ENCODE assay signal across 8 cellular contexts in genomic region chr3:128725932-128726690, GRCh38. TPM values are rescaled to one million over a fixed set of nuclear protein-coding genes. Genes with fewer than 3 reads are reported as not detected.
DNase-seq lines count a peak whose midpoint lies in the region; ATAC-seq and TF ChIP-seq lines count a peak whose summit lies in the region.

TSS of gene RAB7A (plus strand) at chr3:128726183. CDS start at chr3:128795368, 69,185 bp downstream.

- no peaks in the 10 kb centered on the region for H3K27me3 ChIP-seq in RWPE2 (ENCODE audit: insufficient read depth, poor library complexity, severe bottlenecking)

- no peaks in the 10 kb centered on the region for H3K9me3 ChIP-seq in RWPE2 (ENCODE audit: severe bottlenecking)

- H3K4me1 Mint-ChIP-seq in activated T-helper 2 cell treated with anti-CD3 and anti-CD28 coated beads, Interferon-gamma antibody, Interleukin-2, Interleukin-4, amounts not matched to agents 10 μg/mL and 5 μg/mL and 100 μg/mL, durations not matched to agents 14 hours and 24 hours and 36 hours (ENCODE audit: low read depth): peaks cover 46% of the 10 kb centered on the region
- peaks cover 53 to 58% of the 10 kb centered on the region in 2 donors for H3K4me1 Mint-ChIP-seq in natural killer cell

- ATAC-seq in RWPE2 (ENCODE audit: low read depth) (peak; percentile 89), natural killer cell (peak; percentile 90 to 97 (median 95))

- intact Hi-C loops in activated T-helper 2 cell treated with anti-CD3 and anti-CD28 coated beads, Interferon-gamma antibody, Interleukin-2, Interleukin-4, amounts not matched to agents 10 μg/mL and 5 μg/mL and 100 μg/mL, durations not matched to agents 14 hours and 24 hours and 36 hours (cut with micrococcal nuclease): loop anchor here (1.0 to 10.0 kb wide), 6 partner anchors 45 to 389 kb away; partner anchors contain the start of genes ACAD9 and RPN1
- intact Hi-C loops in natural killer cell (cut with micrococcal nuclease): loop anchor here (1.0 to 2.0 kb wide), 3 partner anchors 33 to 69 kb away; no protein-coding TSS in a partner anchor

- TF ChIP-seq CTCF in RWPE2 (IDR thresholded peaks at IDR 0.05; ENCODE audit: poor library complexity, severe bottlenecking) (no peak), fibroblast of mammary gland (conservative IDR thresholded peaks at IDR 0.05; ENCODE audit: control insufficient read depth, insufficient read depth, low read depth, low read length) (no peak), natural killer cell (IDR thresholded peaks at IDR 0.05) (no peak)

- H3K4me1 ChIP-seq in RWPE2 (ENCODE audit: insufficient read depth, poor library complexity, severe bottlenecking): peaks cover 17% of the 10 kb centered on the region

- peaks cover 28% of the 10 kb centered on the region for H3K36me3 ChIP-seq in RWPE2 (ENCODE audit: low read depth)

- peak within 1 kb of the TSS; percentile 90 for H3K4me3 Mint-ChIP-seq in activated T-helper 2 cell treated with anti-CD3 and anti-CD28 coated beads, Interferon-gamma antibody, Interleukin-2, Interleukin-4, amounts not matched to agents 10 μg/mL and 5 μg/mL and 100 μg/mL, durations not matched to agents 14 hours and 24 hours and 36 hours (ENCODE audit: low read depth)
- H3K4me3 Mint-ChIP-seq in natural killer cell: peak within 1 kb of the TSS; percentile 99

- H3K9me3 Mint-ChIP-seq in activated T-helper 2 cell treated with anti-CD3 and anti-CD28 coated beads, Interferon-gamma antibody, Interleukin-2, Interleukin-4, amounts not matched to agents 10 μg/mL and 5 μg/mL and 100 μg/mL, durations not matched to agents 14 hours and 24 hours and 36 hours: peaks cover 6% of the 10 kb centered on the region
- H3K9me3 Mint-ChIP-seq in natural killer cell: no peaks in the 10 kb centered on the region

- DNase-seq in EH (ENCODE audit: low read depth) (peak; percentile 98), H4 (ENCODE audit: low spot score) (peak; percentile 99), LoVo (ENCODE audit: low spot score) (peak; percentile 98), RWPE2 (ENCODE audit: low spot score) (peak; percentile 96), fibroblast of mammary gland (ENCODE audit: low read depth) (peak; percentile 98), natural killer cell (peak; percentile 96)
- peak; percentile 94 for DNase-seq in activated T-helper 2 cell treated with anti-CD3 and anti-CD28 coated beads, Interferon-gamma antibody, Interleukin-2, Interleukin-4, amounts not matched to agents 10 μg/mL and 5 μg/mL and 100 μg/mL, durations not matched to agents 14 hours and 24 hours and 36 hours (ENCODE audit: low spot score)
- peak; percentile 96 for DNase-seq in stimulated activated naive CD4-positive, alpha-beta T cell treated with Interleukin-2 at 50 U/mL for 16 hours (lab: John Stamatoyannopoulos, UW)

- H3K27me3 Mint-ChIP-seq in activated T-helper 2 cell treated with anti-CD3 and anti-CD28 coated beads, Interferon-gamma antibody, Interleukin-2, Interleukin-4, amounts not matched to agents 10 μg/mL and 5 μg/mL and 100 μg/mL, durations not matched to agents 14 hours and 24 hours and 36 hours (ENCODE audit: low read depth): peaks cover 3% of the 10 kb centered on the region
- peaks cover 2 to 8% of the 10 kb centered on the region in 2 donors for H3K27me3 Mint-ChIP-seq in natural killer cell (ENCODE audit: low read depth in 2 of 2)

- peaks cover 27% of the 10 kb centered on the region for H3K36me3 Mint-ChIP-seq in activated T-helper 2 cell treated with anti-CD3 and anti-CD28 coated beads, Interferon-gamma antibody, Interleukin-2, Interleukin-4, amounts not matched to agents 10 μg/mL and 5 μg/mL and 100 μg/mL, durations not matched to agents 14 hours and 24 hours and 36 hours (ENCODE audit: low read depth)
- no peaks in the 10 kb centered on the region for H3K36me3 Mint-ChIP-seq in natural killer cell

- H3K27ac Mint-ChIP-seq in activated T-helper 2 cell treated with anti-CD3 and anti-CD28 coated beads, Interferon-gamma antibody, Interleukin-2, Interleukin-4, amounts not matched to agents 10 μg/mL and 5 μg/mL and 100 μg/mL, durations not matched to agents 14 hours and 24 hours and 36 hours: peak within 1 kb of the TSS; percentile 80
- peak within 1 kb of the TSS; percentile 95 to 98 for H3K27ac Mint-ChIP-seq in natural killer cell

- H3K4me3 ChIP-seq in RWPE2 (ENCODE audit: severe bottlenecking) (peak within 1 kb of the TSS; percentile 88), fibroblast of mammary gland (ENCODE audit: control insufficient read depth, low read depth, low read length) (peak within 1 kb of the TSS; percentile 83)

- peak within 1 kb of the TSS; percentile 84 for H3K27ac ChIP-seq in RWPE2 (ENCODE audit: poor library complexity, severe bottlenecking)

RNA-seq across cellular contexts. Expression of gene RAB7A, which starts in this region (rescaled TPM):
- 55.8 and 102 TPM in 2 replicates for total RNA-seq in H4 (2014; rRNA removed; shearing (Covaris generic))
- 320 and 322 TPM in 2 replicates for total RNA-seq in activated T-helper 2 cell treated with anti-CD3 and anti-CD28 coated beads, Interferon-gamma antibody, Interleukin-2, Interleukin-4, amounts not matched to agents 10 μg/mL and 5 μg/mL and 100 μg/mL, durations not matched to agents 14 hours and 24 hours and 36 hours
- 100 to 1,000 TPM; 218 to 233 (median 224) TPM for total RNA-seq in natural killer cell

Comparison
In these comparisons a context has a peak if more than half of its experiments do, and no peak if none do; other contexts are left out.
1. Peak in every context shown above with its lines: DNase-seq, ATAC-seq, H3K4me3 ChIP-seq and H3K27ac ChIP-seq.